Comparison of ENCODE assay signal across 14 cellular contexts in genomic region chr15:92205255-92205739, GRCh38.
A peak's percentile ranks its signal among the peaks of the same experiment; 100 is the strongest.
DNase-seq lines count a peak whose midpoint lies in the region; ATAC-seq and TF ChIP-seq lines count a peak whose summit lies in the region.
"Had no signal": no experiment of that assay in that cellular context is flagged by ENCODE, and none has a peak within 500 bp of the region (broad histone marks: within the 10 kb centered on the region; RNA-seq: fewer than 3 reads in every experiment).

No MANE protein-coding gene starts in this region.

- H3K4me1 ChIP-seq in BE2C (no peaks in the 10 kb centered on the region), liver (ENCODE audit: control insufficient read depth in 4 of 4, insufficient read depth in 4 of 4, low read length in 3 of 4) (peaks cover 0 to 6% (median under 1%) of the 10 kb centered on the region in 4 donors)
- H3K4me1 ChIP-seq: BLaER1 treated with 17β-estradiol and CSF1 and Interleukin-3, amounts not matched to agents 10 nM and 100 nM had no signal

- no peak overlapping the region for H3K9ac ChIP-seq in liver (ENCODE audit: low read depth in 1 of 2, low read length in 2 of 2)
- H3K9ac ChIP-seq: BLaER1 treated with 17β-estradiol and CSF1 and Interleukin-3, amounts not matched to agents 10 nM and 100 nM had no signal

- no peak overlapping the region for H3K27ac ChIP-seq in liver (ENCODE audit: low read depth in 1 of 2, low read length in 2 of 2)
- H3K27ac ChIP-seq: BLaER1 treated with 17β-estradiol and CSF1 and Interleukin-3, amounts not matched to agents 10 nM and 100 nM had no signal

- WGBS in liver = 53% methylated on average over 2 of the region's 2 CpGs

- TF ChIP-seq CTCF in BE2C (IDR thresholded peaks at IDR 0.05; ENCODE audit: low read depth, low read length) = peak; percentile 40
- peak; percentile 41 for TF ChIP-seq CTCF in LNCaP clone FGC (IDR thresholded peaks at IDR 0.05; ENCODE audit: control insufficient read depth, extremely low read depth, insufficient read depth)
- TF ChIP-seq CTCF in epithelial cell of proximal tubule (conservative IDR thresholded peaks at IDR 0.05; ENCODE audit: low read depth, low read length) = peak; percentile 38
- peak; percentile 60 for TF ChIP-seq CTCF in liver (IDR thresholded peaks at IDR 0.05; ENCODE audit: low read depth, low read length, missing input control)

- H3K27me3 ChIP-seq in BE2C (peaks cover 3% of the 10 kb centered on the region; the same call in 1 of the 2 replicates), liver (ENCODE audit: control insufficient read depth in 4 of 4, insufficient read depth in 4 of 4, low read length in 3 of 4) (no peaks in the 10 kb centered on the region)
- H3K27me3 ChIP-seq: BLaER1 treated with 17β-estradiol and CSF1 and Interleukin-3, amounts not matched to agents 10 nM and 100 nM had no signal

- H3K9me3 ChIP-seq in BE2C (no peaks in the 10 kb centered on the region), liver (ENCODE audit: control insufficient read depth in 4 of 4, low read length in 3 of 4) (no peaks in the 10 kb centered on the region)

- no peak for TF ChIP-seq POLR2A in GM18505 (IDR thresholded peaks at IDR 0.05; ENCODE audit: borderline replicate concordance, extremely low read depth, insufficient read depth, insufficient read length)

- TF ChIP-seq RAD21 in liver (IDR thresholded peaks at IDR 0.05) = peak; percentile 93 to 96

- DNase-seq in BE2C = peak; percentile 7
- no peak for DNase-seq in LNCaP clone FGC (ENCODE audit: low read depth)
- no peak for DNase-seq in epithelial cell of proximal tubule (ENCODE audit: low read depth)
- no peak for DNase-seq in NAMALWA (ENCODE audit: low spot score)
- DNase-seq: activated naive CD8-positive, alpha-beta T cell treated with anti-CD3 and anti-CD28 coated beads, Interleukin-2, amount 50 U/mL, for 24 hours; effector CD8-positive, alpha-beta T cell; NCI-H2171 treated with DMSO at 0.1 percent for 48 hours; stimulated activated CD8-positive, alpha-beta memory T cell treated with anti-CD3 and anti-CD28 coated beads, Interleukin-4, amount 100 ng/mL, for 48 hours had no signal

- ATAC-seq in HG03378 (IDR thresholded peaks at IDR 0.05; ENCODE audit: unreplicated experiment) = no peak
- no peak for ATAC-seq in GM18505 (IDR thresholded peaks at IDR 0.05; ENCODE audit: unreplicated experiment)
- no peak for ATAC-seq in HG02763 (IDR thresholded peaks at IDR 0.05; ENCODE audit: unreplicated experiment)
- ATAC-seq: activated naive CD8-positive, alpha-beta T cell treated with anti-CD3 and anti-CD28 coated beads, Interleukin-2, amount 50 U/mL, for 24 hours; natural killer cell treated with Interleukin-12 subunit alpha and Interleukin-12 subunit beta and Interleukin-15 and Interleukin-18, amount 100 ng/mL, for 72 hours had no signal

- H3K36me3 ChIP-seq in BE2C (no peaks in the 10 kb centered on the region), liver (ENCODE audit: control insufficient read depth in 4 of 4, insufficient read depth in 3 of 4, low read depth in 1 of 4, low read length in 3 of 4) (no peaks in the 10 kb centered on the region)
- H3K36me3 ChIP-seq: BLaER1 treated with 17β-estradiol and CSF1 and Interleukin-3, amounts not matched to agents 10 nM and 100 nM had no signal

- H3K4me3 ChIP-seq in BE2C (ENCODE audit: low read depth, low read length) (no peak overlapping the region), LNCaP clone FGC (ENCODE audit: low read depth, low read length) (no peak overlapping the region), epithelial cell of proximal tubule (ENCODE audit: low read depth, low read length) (no peak overlapping the region), liver (ENCODE audit: low read depth in 1 of 3, low read length in 3 of 3) (no peak overlapping the region)
- H3K4me3 ChIP-seq: BLaER1 treated with 17β-estradiol and CSF1 and Interleukin-3, amounts not matched to agents 10 nM and 100 nM had no signal

TF ChIP-seq in liver, 16 proteins besides CTCF, POLR2A, EP300 and RAD21:
- peak in 1 of 2 donors; percentile 13 for TF ChIP-seq HNF4A (conservative IDR thresholded peaks at IDR 0.05)
- TF ChIP-seq EGR1 (IDR thresholded peaks at IDR 0.05; ENCODE audit: low read depth in 2 of 2) = no peak
- no peak for TF ChIP-seq ZBTB33 (IDR thresholded peaks at IDR 0.05)
- no peak for TF ChIP-seq REST (IDR thresholded peaks at IDR 0.05)
